Comparison of ENCODE assay signal across 14 cellular contexts in genomic region chr18:3726241-3726951, GRCh38.
DNase-seq lines count a peak whose midpoint lies in the region; ATAC-seq and TF ChIP-seq lines count a peak whose summit lies in the region.
"Had no signal": no experiment of that assay in that cellular context is flagged by ENCODE, and none has a peak within 500 bp of the region (broad histone marks: within the 10 kb centered on the region; RNA-seq: fewer than 3 reads in every experiment).

No MANE protein-coding gene starts in this region.

- H3K36me3 Mint-ChIP-seq in activated naive CD4-positive, alpha-beta T cell treated with anti-CD3 and anti-CD28 coated beads for 36 hours (ENCODE audit: low read depth): no peaks in the 10 kb centered on the region

- peaks cover 2% of the 10 kb centered on the region for H3K27me3 ChIP-seq in endocrine pancreas (ENCODE audit: control insufficient read depth, insufficient read depth, low read length)
- H3K27me3 ChIP-seq: tibial nerve had no signal

- H3K9ac ChIP-seq in endocrine pancreas (ENCODE audit: control insufficient read depth, insufficient read depth, low read length): no peak overlapping the region

- H3K4me1 ChIP-seq in endocrine pancreas (ENCODE audit: control insufficient read depth, insufficient read depth, low read length): peaks cover 27% of the 10 kb centered on the region

- CTCF ChIA-PET in activated naive CD4-positive, alpha-beta T cell treated with anti-CD3 and anti-CD28 coated beads for 36 hours (lab: Charles Lee): no interaction called here

- H3K9me3 ChIP-seq in endocrine pancreas (ENCODE audit: control insufficient read depth, low read length): no peaks in the 10 kb centered on the region
- H3K9me3 ChIP-seq: A549, tibial nerve had no signal

- intact Hi-C loops in Right ventricle myocardium superior (cut with DNase I) (no loop called here), Right ventricle myocardium inferior (cut with DNase I) (no loop called here)
- intact Hi-C loops in activated naive CD4-positive, alpha-beta T cell treated with anti-CD3 and anti-CD28 coated beads for 36 hours (cut with micrococcal nuclease): no loop called here

- peak overlapping the region; percentile 38 for H3K4me3 ChIP-seq in endocrine pancreas (ENCODE audit: control insufficient read depth, insufficient read depth, low read length)
- H3K4me3 ChIP-seq: A549, tibial nerve had no signal

- peak; percentile 51 for ATAC-seq in Right ventricle myocardium superior (ENCODE audit: poor library complexity)
- no peak for ATAC-seq in Right ventricle myocardium inferior
- ATAC-seq in GM21528 (IDR thresholded peaks at IDR 0.05; ENCODE audit: low FRiP score, unreplicated experiment): no peak
- ATAC-seq: A549 had no signal

- peaks cover 25% of the 10 kb centered on the region for H3K27me3 Mint-ChIP-seq in activated naive CD4-positive, alpha-beta T cell treated with anti-CD3 and anti-CD28 coated beads for 36 hours (ENCODE audit: low read depth)

- H3K4me1 Mint-ChIP-seq in activated naive CD4-positive, alpha-beta T cell treated with anti-CD3 and anti-CD28 coated beads for 36 hours (ENCODE audit: low read depth): no peaks in the 10 kb centered on the region
- H3K4me1 Mint-ChIP-seq: activated CD4-positive, alpha-beta T cell treated with anti-CD3 and anti-CD28 coated beads, Interleukin-2, amount 10 ng/mL, durations not matched to agents 24 days and 14 days had no signal

- H3K4me3 Mint-ChIP-seq in activated naive CD4-positive, alpha-beta T cell treated with anti-CD3 and anti-CD28 coated beads for 36 hours: no peak overlapping the region
- H3K4me3 Mint-ChIP-seq: activated CD4-positive, alpha-beta T cell treated with anti-CD3 and anti-CD28 coated beads, Interleukin-2, amount 10 ng/mL, durations not matched to agents 24 days and 14 days had no signal

- no peaks in the 10 kb centered on the region for H3K9me3 Mint-ChIP-seq in activated naive CD4-positive, alpha-beta T cell treated with anti-CD3 and anti-CD28 coated beads for 36 hours
- H3K9me3 Mint-ChIP-seq: activated CD4-positive, alpha-beta T cell treated with anti-CD3 and anti-CD28 coated beads, Interleukin-2, amount 10 ng/mL, durations not matched to agents 24 days and 14 days had no signal

- no peaks in the 10 kb centered on the region for H3K36me3 ChIP-seq in endocrine pancreas (ENCODE audit: control insufficient read depth, insufficient read depth, low read length)
- H3K36me3 ChIP-seq: tibial nerve had no signal

- H3K27ac Mint-ChIP-seq in activated naive CD4-positive, alpha-beta T cell treated with anti-CD3 and anti-CD28 coated beads for 36 hours: no peak overlapping the region
- H3K27ac Mint-ChIP-seq: activated CD4-positive, alpha-beta T cell treated with anti-CD3 and anti-CD28 coated beads, Interleukin-2, amount 10 ng/mL, durations not matched to agents 24 days and 14 days had no signal

- TF ChIP-seq CTCF in GM10266 (IDR thresholded peaks at IDR 0.05; ENCODE audit: control insufficient read depth, insufficient read depth, low read depth, missing control alignments): no peak

- no peak for DNase-seq in Right ventricle myocardium superior
- no peak for DNase-seq in Right ventricle myocardium inferior (ENCODE audit: missing footprints)
- peak; percentile 95 for DNase-seq in NCI-H510A treated with DMSO at 0.1 percent for 48 hours (lab: John Stamatoyannopoulos, UW)
- DNase-seq in activated naive CD4-positive, alpha-beta T cell treated with anti-CD3 and anti-CD28 coated beads for 36 hours: no peak
- DNase-seq in anterior cingulate cortex (lab: John Stamatoyannopoulos, UW): no peak
- DNase-seq in GM10266 (ENCODE audit: extremely low spot score): no peak
- DNase-seq: activated CD4-positive, alpha-beta T cell treated with anti-CD3 and anti-CD28 coated beads, Interleukin-2, amount 10 ng/mL, durations not matched to agents 24 days and 14 days; activated T-cell treated with anti-CD3 and anti-CD28 coated beads, Interleukin-2, amount 50 U/mL, for 48 hours; mammary epithelial cell; T-helper 2 cell had no signal
